13 cellular contexts compared by ENCODE assay signal in the genomic region with DNA sequence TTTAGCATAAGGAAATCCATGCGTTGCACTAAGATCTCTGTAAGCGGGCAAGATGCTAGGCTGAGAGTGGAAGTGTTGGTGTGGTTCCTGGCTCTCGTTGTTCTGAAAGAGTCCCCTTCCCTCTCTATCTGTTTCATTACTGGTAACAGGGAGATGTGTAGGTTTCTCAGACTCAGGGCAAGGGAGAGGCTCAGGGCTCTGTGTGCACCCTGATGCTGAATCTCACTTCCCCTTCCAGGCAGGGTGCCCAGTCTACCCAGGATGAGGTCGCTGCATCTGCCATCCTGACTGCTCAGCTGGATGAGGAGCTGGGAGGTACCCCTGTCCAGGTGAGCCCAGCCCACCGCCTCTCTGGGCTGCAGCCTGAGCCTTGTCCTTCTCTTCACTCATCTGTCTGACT. TPM values are rescaled to one million over a fixed set of nuclear protein-coding genes. Genes with fewer than 3 reads are reported as not detected.
DNase-seq lines count a peak whose midpoint lies in the region; ATAC-seq and TF ChIP-seq lines count a peak whose summit lies in the region.
"Had no signal": no experiment of that assay in that cellular context is flagged by ENCODE, and none has a peak within 500 bp of the region (broad histone marks: within the 10 kb centered on the region; RNA-seq: fewer than 3 reads in every experiment).

No MANE protein-coding gene starts in this region.

- H3K4me3 ChIP-seq in IMR-90 (ENCODE audit: insufficient read depth, low read depth, low read length): no peak overlapping the region
- no peak overlapping the region for H3K4me3 ChIP-seq in esophagus (ENCODE audit: low read depth in 1 of 2, low read length in 2 of 2)
- H3K4me3 ChIP-seq: BLaER1 treated with 17β-estradiol and CSF1 and Interleukin-3, amounts not matched to agents 10 nM and 100 nM had no signal

- BruUV-seq in IMR-90 (replicated peaks; lab: Mats Ljungman, UMichigan): no TSS peak

- H3K9me3 Mint-ChIP-seq in stimulated activated effector memory CD8-positive, alpha-beta T cell treated with anti-CD3 and anti-CD28 coated beads, Interleukin-12 subunit alpha, Interleukin-12 subunit beta, amount 100 ng/mL, for 72 hours: no peaks in the 10 kb centered on the region
- no peaks in the 10 kb centered on the region for H3K9me3 Mint-ChIP-seq in progenitor cell of endocrine pancreas (ENCODE audit: low read depth)
- H3K9me3 Mint-ChIP-seq: activated naive CD4-positive, alpha-beta T cell treated with anti-CD3 and anti-CD28 coated beads, Interleukin-2, amount 50 U/mL, for 24 hours; central memory CD8-positive, alpha-beta T cell had no signal

- DNase-seq in CD1c-positive myeloid dendritic cell (ENCODE audit: extremely low spot score): peak; percentile 22
- DNase-seq in IMR-90: no peak
- no peak for DNase-seq in stimulated activated effector memory CD8-positive, alpha-beta T cell treated with anti-CD3 and anti-CD28 coated beads, Interleukin-12 subunit alpha, Interleukin-12 subunit beta, amount 100 ng/mL, for 72 hours (ENCODE audit: low spot score in 2 of 2)
- no peak for DNase-seq in progenitor cell of endocrine pancreas (ENCODE audit: low spot score, unreplicated experiment)
- no peak for DNase-seq in iPS-NIHi11 (ENCODE audit: low spot score)
- DNase-seq in ACHN: no peak
- DNase-seq in midbrain (lab: John Stamatoyannopoulos, UW): no peak
- DNase-seq: hypothalamus, SHP77 had no signal

- TF ChIP-seq RAD21 in IMR-90 (IDR thresholded peaks at IDR 0.05; ENCODE audit: low read length): no peak

- H3K27ac ChIP-seq in IMR-90 (ENCODE audit: insufficient read depth, low read length) (no peak overlapping the region), esophagus (ENCODE audit: low read depth in 2 of 2, low read length in 1 of 2) (peak overlapping the region; percentile 74 to 91)
- H3K27ac ChIP-seq: BLaER1 treated with 17β-estradiol and CSF1 and Interleukin-3, amounts not matched to agents 10 nM and 100 nM had no signal

- peak overlapping the region; percentile 52; the same call in 1 of the 2 replicates for H3K14ac ChIP-seq in IMR-90 (replicated peaks; ENCODE audit: low read depth, low read length)

- no peak for ATAC-seq in IMR-90 (ENCODE audit: low read depth)
- ATAC-seq in stimulated activated effector memory CD8-positive, alpha-beta T cell treated with anti-CD3 and anti-CD28 coated beads, Interleukin-12 subunit alpha, Interleukin-12 subunit beta, amount 100 ng/mL, for 72 hours: no peak

- H3K4me1 Mint-ChIP-seq in stimulated activated effector memory CD8-positive, alpha-beta T cell treated with anti-CD3 and anti-CD28 coated beads, Interleukin-12 subunit alpha, Interleukin-12 subunit beta, amount 100 ng/mL, for 72 hours: peaks cover 37% of the 10 kb centered on the region
- H3K4me1 Mint-ChIP-seq in progenitor cell of endocrine pancreas (ENCODE audit: low read depth): no peaks in the 10 kb centered on the region

- no peak overlapping the region for H2AFZ ChIP-seq in IMR-90 (replicated peaks; ENCODE audit: low read length, poor library complexity)

- H4K8ac ChIP-seq in IMR-90 (ENCODE audit: low read depth in 2 of 2, low read length in 2 of 2): peak overlapping the region; percentile 22 to 46; a peak in 2 of 4 replicates

- H3K9me1 ChIP-seq in IMR-90 (ENCODE audit: insufficient read depth, low read length): peaks cover 37% of the 10 kb centered on the region

- H2BK20ac ChIP-seq in IMR-90 (ENCODE audit: low read depth, low read length): peak overlapping the region; percentile 72

- H2AK5ac ChIP-seq in IMR-90 (ENCODE audit: low read depth, low read length): peak overlapping the region; percentile 92

- CTCF ChIA-PET in IMR-90 (lab: Yijun Ruan, JAX): interaction anchor here (1.0 kb wide), 1 partner anchor 8 kb away, joined by 3 read pairs; no protein-coding TSS in a partner anchor

- peak overlapping the region; percentile 47; the same call in 1 of the 2 replicates for H4K5ac ChIP-seq in IMR-90 (ENCODE audit: low read depth, low read length)

- dilution Hi-C loops in IMR-90 (cut with HindIII; ENCODE audit: low sequenced_read_pairs, unreplicated experiment): no loop called here

- H4K91ac ChIP-seq in IMR-90 (ENCODE audit: insufficient read depth, low read depth, low read length): peak overlapping the region; percentile 35

- no peak overlapping the region for H3K9ac ChIP-seq in IMR-90 (ENCODE audit: low read depth, low read length)
- H3K9ac ChIP-seq: BLaER1 treated with 17β-estradiol and CSF1 and Interleukin-3, amounts not matched to agents 10 nM and 100 nM had no signal

- TF ChIP-seq POLR2A in IMR-90 (IDR thresholded peaks at IDR 0.05; ENCODE audit: low read depth, low read length): no peak

- peaks cover 7% of the 10 kb centered on the region for H3K36me3 Mint-ChIP-seq in stimulated activated effector memory CD8-positive, alpha-beta T cell treated with anti-CD3 and anti-CD28 coated beads, Interleukin-12 subunit alpha, Interleukin-12 subunit beta, amount 100 ng/mL, for 72 hours
- peaks cover 13% of the 10 kb centered on the region for H3K36me3 Mint-ChIP-seq in progenitor cell of endocrine pancreas (ENCODE audit: insufficient read depth)

- H3K23ac ChIP-seq in IMR-90 (ENCODE audit: low read depth, low read length): peak overlapping the region; percentile 10; the same call in 1 of the 2 replicates

- WGBS in IMR-90 (ENCODE audit: extremely low coverage in 2 of 2, insufficient read length in 1 of 2), 2 experiments: no CpG with 5 or more reads among the region's 5 CpGs
- WGBS in esophagus, 2 donors: 88 to 90% methylated on average over 5 of the region's 5 CpGs

- intact Hi-C loops in IMR-90 (cut with micrococcal nuclease): no loop called here

- H3K27me3 Mint-ChIP-seq in progenitor cell of endocrine pancreas: no peaks in the 10 kb centered on the region
- H3K27me3 Mint-ChIP-seq: activated naive CD4-positive, alpha-beta T cell treated with anti-CD3 and anti-CD28 coated beads, Interleukin-2, amount 50 U/mL, for 24 hours; central memory CD8-positive, alpha-beta T cell had no signal

- H3K27ac Mint-ChIP-seq in stimulated activated effector memory CD8-positive, alpha-beta T cell treated with anti-CD3 and anti-CD28 coated beads, Interleukin-12 subunit alpha, Interleukin-12 subunit beta, amount 100 ng/mL, for 72 hours: peak overlapping the region; percentile 41
- H3K27ac Mint-ChIP-seq in progenitor cell of endocrine pancreas: no peak overlapping the region
- H3K27ac Mint-ChIP-seq: activated naive CD4-positive, alpha-beta T cell treated with anti-CD3 and anti-CD28 coated beads, Interleukin-2, amount 50 U/mL, for 24 hours had no signal

- peak overlapping the region; percentile 13 for H2BK120ac ChIP-seq in IMR-90 (ENCODE audit: low read depth, low read length)

- POLR2A ChIA-PET in IMR-90 (lab: Charles Lee; ENCODE audit: unreplicated experiment): no interaction called here

- H3K4me1 ChIP-seq in IMR-90 (ENCODE audit: control insufficient read depth, insufficient read depth, low read length): peaks cover 15% of the 10 kb centered on the region
- peaks cover 4 to 27% of the 10 kb centered on the region in 2 donors for H3K4me1 ChIP-seq in esophagus (ENCODE audit: control insufficient read depth in 2 of 2, insufficient read depth in 2 of 2, low read length in 1 of 2)

- H3K9me3 ChIP-seq in IMR-90 (ENCODE audit: control insufficient read depth, insufficient read depth, low read length): no peaks in the 10 kb centered on the region
- peaks cover 0 to 2% of the 10 kb centered on the region in 2 donors for H3K9me3 ChIP-seq in esophagus (ENCODE audit: control insufficient read depth in 2 of 2, insufficient read depth in 1 of 2, low read depth in 1 of 2, low read length in 1 of 2)
- H3K9me3 ChIP-seq: BLaER1 treated with 17β-estradiol and CSF1 and Interleukin-3, amounts not matched to agents 10 nM and 100 nM had no signal

- H3K4me2 ChIP-seq in IMR-90 (ENCODE audit: low read depth, low read length): no peak overlapping the region
- H3K4me2 ChIP-seq: BLaER1 treated with 17β-estradiol and CSF1 and Interleukin-3, amounts not matched to agents 10 nM and 100 nM had no signal

- peaks cover 19 to 54% of the 10 kb centered on the region in 2 experiments for H3K79me1 ChIP-seq in IMR-90 (ENCODE audit: low read depth in 1 of 2, low read length in 2 of 2)

- peak overlapping the region; percentile 46 for H2BK5ac ChIP-seq in IMR-90 (ENCODE audit: low read depth, low read length, poor library complexity, severe bottlenecking)

- H3K56ac ChIP-seq in IMR-90 (ENCODE audit: extremely low read depth, insufficient read depth, low read length): no peak overlapping the region

- H2BK15ac ChIP-seq in IMR-90 (ENCODE audit: low read depth, low read length): peak overlapping the region; percentile 98; the same call in 2 of the 3 replicates

- in situ Hi-C loops in IMR-90 (cut with MboI; ENCODE audit: low sequenced_read_pairs): loop anchor here (5.0 kb wide), 1 partner anchor 73 kb away; no protein-coding TSS in a partner anchor
- in situ Hi-C loops in ACHN (cut with HindIII; ENCODE audit: low pct_ligation_motif_present, low pct_unique_long_range_greater_than_20kb, low sequenced_read_pairs): no loop called here

- no peak overlapping the region for H2AK9ac ChIP-seq in IMR-90 (replicated peaks; ENCODE audit: low read depth, low read length, poor library complexity)

- peak overlapping the region; percentile 70 for H3K18ac ChIP-seq in IMR-90 (ENCODE audit: low read depth, low read length)

- no peak overlapping the region for H3K4me3 Mint-ChIP-seq in stimulated activated effector memory CD8-positive, alpha-beta T cell treated with anti-CD3 and anti-CD28 coated beads, Interleukin-12 subunit alpha, Interleukin-12 subunit beta, amount 100 ng/mL, for 72 hours
- no peak overlapping the region for H3K4me3 Mint-ChIP-seq in progenitor cell of endocrine pancreas (ENCODE audit: low read depth)
- H3K4me3 Mint-ChIP-seq: activated naive CD4-positive, alpha-beta T cell treated with anti-CD3 and anti-CD28 coated beads, Interleukin-2, amount 50 U/mL, for 24 hours; central memory CD8-positive, alpha-beta T cell had no signal

- H4K20me1 ChIP-seq in IMR-90 (ENCODE audit: insufficient read depth, low read length): no peaks in the 10 kb centered on the region; the same call in 1 of the 2 replicates

- H3K4ac ChIP-seq in IMR-90 (ENCODE audit: low read depth, low read length): peak overlapping the region; percentile 89

- no peaks in the 10 kb centered on the region for H3K27me3 ChIP-seq in IMR-90 (ENCODE audit: control insufficient read depth, insufficient read depth, low read length)
- H3K27me3 ChIP-seq in esophagus (ENCODE audit: control insufficient read depth in 1 of 2, insufficient read depth in 2 of 2, low read length in 2 of 2): no peaks in the 10 kb centered on the region
- H3K27me3 ChIP-seq: BLaER1 treated with 17β-estradiol and CSF1 and Interleukin-3, amounts not matched to agents 10 nM and 100 nM had no signal

- TF ChIP-seq CTCF in IMR-90 (conservative IDR thresholded peaks at IDR 0.05; ENCODE audit: low read depth, low read length) (no peak), progenitor cell of endocrine pancreas (IDR thresholded peaks at IDR 0.05; ENCODE audit: unreplicated experiment) (no peak)

- H3K36me3 ChIP-seq in IMR-90 (ENCODE audit: control insufficient read depth, insufficient read depth, low read length) (peaks cover 71% of the 10 kb centered on the region), esophagus (ENCODE audit: control insufficient read depth in 2 of 2, insufficient read depth in 2 of 2, low read length in 1 of 2) (peaks cover 16 to 56% of the 10 kb centered on the region in 2 donors)

RNA-seq across cellular contexts. Expression of a gene that starts 45.7 kb away (rescaled TPM):
- total RNA-seq in IMR-90 (2012; rRNA removed) (84.8 and 103 TPM in 2 replicates), progenitor cell of endocrine pancreas (11.0 and 14.4 TPM in 2 replicates)
- polyA plus RNA-seq in IMR-90 (2012; rRNA removed) (67.6 and 78.4 TPM in 2 replicates), esophagus (10 to 100 TPM; 46.3 to 64.7 TPM)
- 45.3 TPM in 2 replicates for polyA plus RNA-seq in IMR-90 (2012; cell fraction: cytosol; rRNA removed)
- 9.8 and 44.1 TPM in 2 replicates for polyA plus RNA-seq in IMR-90 (2012; cell fraction: nucleus; rRNA removed; ENCODE audit: low replicate concordance)

RNA-seq across cellular contexts. Expression of a gene that starts 56.4 kb away (rescaled TPM):
- total RNA-seq in IMR-90 (2012; rRNA removed): 461 and 547 TPM in 2 replicates
- polyA plus RNA-seq in IMR-90 (2012; rRNA removed): 482 and 495 TPM in 2 replicates
- 396 and 740 TPM in 2 replicates for polyA plus RNA-seq in IMR-90 (2012; cell fraction: cytosol; rRNA removed)
- 382 and 609 TPM in 2 replicates for polyA plus RNA-seq in IMR-90 (2012; cell fraction: nucleus; rRNA removed; ENCODE audit: low replicate concordance)
- 100 to 1,000 TPM; 198 to 418 TPM for polyA plus RNA-seq in esophagus
- total RNA-seq in progenitor cell of endocrine pancreas: 35.0 and 41.4 TPM in 2 replicates

Comparison
In these comparisons a context has a peak if more than half of its experiments do, and no peak if none do; other contexts are left out.
1. RNA of a gene that starts 56.4 kb away (total RNA-seq): 461 to 547 TPM in IMR-90; 35.0 to 41.4 TPM in progenitor cell of endocrine pancreas; every median in the first group is over 10 times any median in the second.